Comparison of ENCODE assay signal across 20 cellular contexts in the genomic region with DNA sequence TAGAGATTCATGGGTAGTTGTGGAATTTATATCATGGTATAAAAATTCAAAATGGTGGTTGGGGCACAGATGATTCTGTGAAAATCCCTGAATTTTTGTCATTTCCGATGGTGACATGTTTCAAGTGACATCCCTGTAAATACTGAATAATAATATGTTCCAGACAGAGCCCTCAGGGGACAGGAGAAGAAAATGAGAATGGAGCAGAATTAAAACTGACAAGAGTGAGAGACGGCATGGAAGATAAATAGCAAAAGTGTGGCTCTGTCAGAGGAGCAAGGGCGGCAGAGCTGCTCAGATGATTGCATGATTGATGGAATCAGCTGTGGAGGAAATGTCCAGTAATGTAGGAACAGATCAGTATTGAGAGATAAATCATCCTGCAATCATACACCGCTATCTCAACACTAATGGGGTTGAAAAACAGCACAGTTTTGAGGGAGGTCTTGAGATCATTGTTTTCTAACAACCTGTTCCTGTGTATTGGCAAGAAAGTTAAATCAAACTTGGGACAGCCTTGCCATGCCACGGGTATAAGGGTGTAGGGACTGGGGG.
"Had no signal": no experiment of that assay in that cellular context is flagged by ENCODE, and none has a peak within 500 bp of the region (broad histone marks: within the 10 kb centered on the region; RNA-seq: fewer than 3 reads in every experiment).

No MANE protein-coding gene starts in this region.

- DNase-seq: dermis blood vessel endothelial cell; dorsolateral prefrontal cortex; effector CD4-positive, alpha-beta T cell; effector memory CD4-positive, alpha-beta T cell; esophagus squamous epithelium; foreskin fibroblast; foreskin melanocyte; gastrocnemius medialis; glutamatergic neuron; head of caudate nucleus; heart right ventricle; hippocampal formation; left cardiac atrium; left lung; left ventricle myocardium superior; lower lobe of right lung; mesendoderm; midbrain; naive B cell had no signal

- H3K27me3 ChIP-seq: esophagus squamous epithelium, gastrocnemius medialis, left lung had no signal

- H3K27ac ChIP-seq: coronary artery, dorsolateral prefrontal cortex, esophagus squamous epithelium, gastrocnemius medialis, heart right ventricle, left lung, lower lobe of right lung had no signal

- H3K9me3 ChIP-seq: esophagus squamous epithelium, gastrocnemius medialis, heart right ventricle, left lung, lower lobe of right lung had no signal

- H3K4me1 ChIP-seq: esophagus squamous epithelium, gastrocnemius medialis, left lung, lower lobe of right lung had no signal

- H3K4me3 ChIP-seq: coronary artery, dorsolateral prefrontal cortex, esophagus squamous epithelium, gastrocnemius medialis, heart right ventricle, left lung, lower lobe of right lung had no signal

- H3K36me3 ChIP-seq: esophagus squamous epithelium, gastrocnemius medialis, heart right ventricle, left lung, lower lobe of right lung had no signal
